1 cellular context compared by ENCODE assay signal in genomic region chr18:37247499-37248161, GRCh38.
TF ChIP-seq lines count a peak whose summit lies in the region.

No MANE protein-coding gene starts in this region.

TF ChIP-seq in SK-N-SH treated with all-trans-retinoic acid at 6 μM for 48 hours, 23 proteins besides CTCF, POLR2A, EP300 and RAD21 (continued from another document):
- no peak for TF ChIP-seq CREB5 (CRISPR knock-in tag; IDR thresholded peaks at IDR 0.05; ENCODE audit: low read depth)
